In genomic region chr11:63616953-63617352, GRCh38 we compare ENCODE assay signal across 30 cellular contexts. TPM values are rescaled to one million over a fixed set of nuclear protein-coding genes. Genes with fewer than 3 reads are reported as not detected.
"Had no signal": no experiment of that assay in that cellular context is flagged by ENCODE, and none has a peak within 500 bp of the region (broad histone marks: within the 10 kb centered on the region; RNA-seq: fewer than 3 reads in every experiment).

No MANE protein-coding gene starts in this region.

- ATAC-seq: activated CD4-positive, CD25-positive, alpha-beta regulatory T cell treated with anti-CD3 and anti-CD28 coated beads, Interleukin-2, amount 50 U/mL, for 24 hours; activated CD8-positive, alpha-beta memory T cell treated with anti-CD3 and anti-CD28 coated beads, Interleukin-2, amount 10 ng/mL, durations not matched to agents 7 days and 5 days; activated naive CD4-positive, alpha-beta T cell treated with anti-CD3 and anti-CD28 coated beads, Interleukin-2, amount 50 U/mL, for 72 hours; activated naive CD8-positive, alpha-beta T cell treated with anti-CD3 and anti-CD28 coated beads, Interleukin-2, amount 50 U/mL, for 24 hours; body of pancreas; Panc1 had no signal

- H3K27me3 ChIP-seq: ascending aorta, body of pancreas, SJCRH30 had no signal

- H3K27ac Mint-ChIP-seq: activated CD8-positive, alpha-beta memory T cell treated with anti-CD3 and anti-CD28 coated beads, Interleukin-2, amount 10 ng/mL, durations not matched to agents 7 days and 5 days; activated naive CD4-positive, alpha-beta T cell treated with anti-CD3 and anti-CD28 coated beads, Interleukin-2, amount 50 U/mL, for 72 hours; activated naive CD8-positive, alpha-beta T cell treated with anti-CD3 and anti-CD28 coated beads, Interleukin-2, amount 50 U/mL, for 24 hours; activated T-cell treated with anti-CD3 and anti-CD28 coated beads, Interleukin-2, amount 50 U/mL, for 24 hours had no signal

- H3K27me3 Mint-ChIP-seq: activated CD8-positive, alpha-beta memory T cell treated with anti-CD3 and anti-CD28 coated beads, Interleukin-2, amount 10 ng/mL, durations not matched to agents 7 days and 5 days; activated T-cell treated with anti-CD3 and anti-CD28 coated beads, Interleukin-2, amount 50 U/mL, for 24 hours had no signal

- H3K9me3 Mint-ChIP-seq: activated naive CD4-positive, alpha-beta T cell treated with anti-CD3 and anti-CD28 coated beads, Interleukin-2, amount 50 U/mL, for 72 hours; activated naive CD8-positive, alpha-beta T cell treated with anti-CD3 and anti-CD28 coated beads, Interleukin-2, amount 50 U/mL, for 24 hours; activated T-cell treated with anti-CD3 and anti-CD28 coated beads, Interleukin-2, amount 50 U/mL, for 24 hours had no signal

- H3K36me3 ChIP-seq: ascending aorta, SJCRH30 had no signal

- DNase-seq: activated CD4-positive, alpha-beta T cell treated with anti-CD3 and anti-CD28 coated beads for 4 hours; activated CD4-positive, alpha-beta T cell treated with anti-CD3 and anti-CD28 coated beads, Interleukin-2, amount 50 U/mL, for 48 hours; activated CD8-positive, alpha-beta memory T cell treated with anti-CD3 and anti-CD28 coated beads, Interleukin-2, amount 10 ng/mL, durations not matched to agents 7 days and 5 days; activated effector memory CD4-positive, alpha-beta T cell treated with anti-CD3 and anti-CD28 coated beads, Interleukin-2, amount 50 U/mL, for 16 hours; activated naive CD4-positive, alpha-beta T cell treated with Interleukin-2 at 50 U/mL for 16 hours; activated naive CD8-positive, alpha-beta T cell treated with anti-CD3 and anti-CD28 coated beads, Interleukin-2, amount 50 U/mL, for 24 hours; activated T-cell treated with anti-CD3 and anti-CD28 coated beads, Interleukin-2, amount 50 U/mL, for 24 hours; amniotic stem cell; body of pancreas; central memory CD4-positive, alpha-beta T cell; cortex of kidney; Karpas-422; MM.1S; NCI-H1092 treated with DMSO at 0.1 percent for 48 hours; NCI-H1417 treated with DMSO at 0.1 percent for 48 hours; NCI-H1694; NCI-H2029; NCI-H446; NCI-H524; OCI-M1; Right ventricle myocardium superior; SJCRH30; SK-N-SH; T-helper 1 cell had no signal

- H3K36me3 Mint-ChIP-seq: activated CD8-positive, alpha-beta memory T cell treated with anti-CD3 and anti-CD28 coated beads, Interleukin-2, amount 10 ng/mL, durations not matched to agents 7 days and 5 days; activated naive CD4-positive, alpha-beta T cell treated with anti-CD3 and anti-CD28 coated beads, Interleukin-2, amount 50 U/mL, for 72 hours had no signal

- H3K4me3 Mint-ChIP-seq: activated CD8-positive, alpha-beta memory T cell treated with anti-CD3 and anti-CD28 coated beads, Interleukin-2, amount 10 ng/mL, durations not matched to agents 7 days and 5 days; activated naive CD8-positive, alpha-beta T cell treated with anti-CD3 and anti-CD28 coated beads, Interleukin-2, amount 50 U/mL, for 24 hours; activated T-cell treated with anti-CD3 and anti-CD28 coated beads, Interleukin-2, amount 50 U/mL, for 24 hours had no signal

- H3K9ac ChIP-seq: SK-N-SH had no signal

- H3K9me3 ChIP-seq: ascending aorta, body of pancreas, SJCRH30, SK-N-SH had no signal

- H3K27ac ChIP-seq: ascending aorta, RWPE1, SJCRH30 had no signal

- H3K4me2 ChIP-seq: SK-N-SH had no signal

- H3K4me3 ChIP-seq: ascending aorta, body of pancreas, SJCRH30 had no signal

RNA-seq across cellular contexts. Expression of gene PLAAT2, which starts 53.8 kb away (rescaled TPM):
- total RNA-seq: activated naive CD4-positive, alpha-beta T cell treated with anti-CD3 and anti-CD28 coated beads, Interleukin-2, amount 50 U/mL, for 72 hours; ascending aorta; body of pancreas; SJCRH30; T-helper 2 cell treated with Interferon-gamma antibody and Interleukin-4, amounts not matched to agents 100 ng/mL and 5 ng/mL, for 36 hours had no signal
